Comparison of ENCODE assay signal across 13 cellular contexts in genomic region chr9:83699615-83700014, GRCh38. TPM values are rescaled to one million over a fixed set of nuclear protein-coding genes. Genes with fewer than 3 reads are reported as not detected.
DNase-seq lines count a peak whose midpoint lies in the region; ATAC-seq and TF ChIP-seq lines count a peak whose summit lies in the region.
"Had no signal": no experiment of that assay in that cellular context is flagged by ENCODE, and none has a peak within 500 bp of the region (broad histone marks: within the 10 kb centered on the region; RNA-seq: fewer than 3 reads in every experiment).

No MANE protein-coding gene starts in this region.

- H3K4me1 Mint-ChIP-seq in IgD-negative memory B cell (peaks cover 49 to 58% (median 55%) of the 10 kb centered on the region in 3 donors), progenitor cell of endocrine pancreas (ENCODE audit: low read depth) (peaks cover 7% of the 10 kb centered on the region)

- no peak for TF ChIP-seq POLR2A in gastroesophageal sphincter (IDR thresholded peaks at IDR 0.05)

- H3K9me3 ChIP-seq in left ventricle myocardium inferior (replicated peaks) (no peaks in the 10 kb centered on the region), gastroesophageal sphincter (no peaks in the 10 kb centered on the region)

- TF ChIP-seq CTCF in left ventricle myocardium inferior (IDR thresholded peaks at IDR 0.05; ENCODE audit: borderline replicate concordance) (no peak), progenitor cell of endocrine pancreas (IDR thresholded peaks at IDR 0.05; ENCODE audit: unreplicated experiment) (no peak), gastroesophageal sphincter (IDR thresholded peaks at IDR 0.05) (no peak)

- H3K9me3 Mint-ChIP-seq in IgD-negative memory B cell (no peaks in the 10 kb centered on the region), progenitor cell of endocrine pancreas (ENCODE audit: low read depth) (no peaks in the 10 kb centered on the region)

- H3K4me3 ChIP-seq in left ventricle myocardium inferior, result no peak overlapping the region
- H3K4me3 ChIP-seq in gastroesophageal sphincter, result no peak overlapping the region

- H3K36me3 ChIP-seq in left ventricle myocardium inferior (no peaks in the 10 kb centered on the region), gastroesophageal sphincter (no peaks in the 10 kb centered on the region)

- TF ChIP-seq EP300 in gastroesophageal sphincter (IDR thresholded peaks at IDR 0.05), result no peak

- peaks cover 82% of the 10 kb centered on the region for H3K4me1 ChIP-seq in left ventricle myocardium inferior
- H3K4me1 ChIP-seq in gastroesophageal sphincter, result peaks cover 3 to 78% (median 5%) of the 10 kb centered on the region in 3 donors

- H3K4me3 Mint-ChIP-seq in IgD-negative memory B cell (peak overlapping the region in 2 of 4 donors; percentile 8 to 60), progenitor cell of endocrine pancreas (ENCODE audit: low read depth) (no peak overlapping the region)

- H3K27me3 Mint-ChIP-seq in IgD-negative memory B cell, result no peaks in the 10 kb centered on the region
- no peaks in the 10 kb centered on the region for H3K27me3 Mint-ChIP-seq in progenitor cell of endocrine pancreas

- H3K27ac ChIP-seq in left ventricle myocardium inferior (replicated peaks) (peak overlapping the region; percentile 50), gastroesophageal sphincter (no peak overlapping the region)

- intact Hi-C loops in left ventricle myocardium inferior (cut with micrococcal nuclease) (no loop called here), Right ventricle myocardium inferior (cut with DNase I) (loop anchor here (10.0 kb wide), 1 partner anchor 465 kb away; no protein-coding TSS in a partner anchor), left colon (cut with DNase I, micrococcal nuclease) (no loop called here)

- H3K27me3 ChIP-seq in left ventricle myocardium inferior (ENCODE audit: low read depth) (no peaks in the 10 kb centered on the region), gastroesophageal sphincter (no peaks in the 10 kb centered on the region)

- H3K27ac Mint-ChIP-seq in IgD-negative memory B cell, result peak overlapping the region in 2 of 3 donors; percentile 1 to 5
- H3K27ac Mint-ChIP-seq in progenitor cell of endocrine pancreas, result peak overlapping the region; percentile 27

- ATAC-seq in Right ventricle myocardium inferior, result no peak
- ATAC-seq in GM21786 (IDR thresholded peaks at IDR 0.05; ENCODE audit: unreplicated experiment), result peak; percentile 36
- ATAC-seq in gastroesophageal sphincter, result no peak
- no peak for ATAC-seq in HG03469 (IDR thresholded peaks at IDR 0.05; ENCODE audit: unreplicated experiment)
- ATAC-seq in left colon, result no peak

- H3K36me3 Mint-ChIP-seq in IgD-negative memory B cell (no peaks in the 10 kb centered on the region), progenitor cell of endocrine pancreas (ENCODE audit: insufficient read depth) (no peaks in the 10 kb centered on the region)

- WGBS in gastroesophageal sphincter (ENCODE audit: low coverage in 1 of 2), 2 donors, result 75 to 86% methylated on average over 2 to 3 of the region's 3 CpGs

- DNase-seq in left ventricle myocardium inferior (no peak), Right ventricle myocardium inferior (ENCODE audit: missing footprints) (no peak), progenitor cell of endocrine pancreas (ENCODE audit: low spot score, unreplicated experiment) (no peak), left colon (no peak)
- DNase-seq: aorta; DMS153; NCI-H774; SIG-M5; stimulated activated CD4-positive, alpha-beta T cell treated with anti-CD3 and anti-CD28 coated beads, Interleukin-2, amount 100 ng/mL, for 24 hours had no signal

RNA-seq across cellular contexts. Expression of gene UBQLN1, which starts 8.1 kb away (rescaled TPM):
- total RNA-seq in left ventricle myocardium inferior (92.8 TPM), Right ventricle myocardium inferior (78.7 TPM), progenitor cell of endocrine pancreas (103 and 108 TPM in 2 replicates), gastroesophageal sphincter (100 to 1,000 TPM; 112 to 132 (median 117) TPM), left colon (10 to 100 TPM; 78.1 to 79.2 TPM)
- 76.6 TPM for polyA plus RNA-seq in IgD-negative memory B cell
